In genomic region chr1:47754221-47754620, GRCh38 we compare ENCODE assay signal across 10 cellular contexts.
"Had no signal": no experiment of that assay in that cellular context is flagged by ENCODE, and none has a peak within 500 bp of the region (broad histone marks: within the 10 kb centered on the region; RNA-seq: fewer than 3 reads in every experiment).

No MANE protein-coding gene starts in this region.

- H3K27ac ChIP-seq: HL-60 had no signal

- H3K36me3 Mint-ChIP-seq: IgD-negative memory B cell had no signal

- H3K36me3 ChIP-seq: HAP-1 had no signal

- H3K9me3 Mint-ChIP-seq: GM23338, HFFc6, IgD-negative memory B cell had no signal

- H3K27ac Mint-ChIP-seq: GM23338, HFFc6, IgD-negative memory B cell had no signal

- H3K4me3 Mint-ChIP-seq: GM23338, HFFc6, IgD-negative memory B cell had no signal

- FAIRE-seq: H1, H54, HepG2 had no signal

- H3K4me1 Mint-ChIP-seq: IgD-negative memory B cell had no signal

- H3K4me1 ChIP-seq: HAP-1 had no signal

- H3K4me2 ChIP-seq: GM23338 had no signal

- H3K9me3 ChIP-seq: HAP-1 had no signal

- DNase-seq: HFFc6, KBM-7 had no signal

- H3K4me3 ChIP-seq: GM23338, HAP-1 had no signal

- ATAC-seq: GM23338, HCT116 had no signal
